Comparison of ENCODE assay signal across 9 cellular contexts in the genomic region with DNA sequence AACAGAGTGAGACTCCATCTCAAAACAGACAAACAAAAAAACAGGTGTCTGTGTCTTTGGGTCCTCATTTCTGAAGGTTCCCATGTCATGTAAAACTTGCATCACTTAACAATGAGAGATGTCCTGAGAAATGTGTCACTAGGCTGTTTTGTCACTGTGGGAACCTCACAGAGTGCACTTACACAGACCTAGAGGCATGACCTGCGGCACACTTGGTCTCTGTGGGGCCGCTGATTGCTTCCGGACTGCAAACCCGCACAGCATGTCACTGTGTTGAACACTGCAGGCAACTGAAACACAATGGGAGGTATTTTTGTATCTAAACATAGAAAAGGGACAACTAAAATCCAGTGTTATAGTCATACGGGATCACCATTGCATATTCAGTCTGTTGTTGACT. TPM values are rescaled to one million over a fixed set of nuclear protein-coding genes. Genes with fewer than 3 reads are reported as not detected.
DNase-seq lines count a peak whose midpoint lies in the region; ATAC-seq lines count a peak whose summit lies in the region.
"Had no signal": no experiment of that assay in that cellular context is flagged by ENCODE, and none has a peak within 500 bp of the region (broad histone marks: within the 10 kb centered on the region; RNA-seq: fewer than 3 reads in every experiment).

No MANE protein-coding gene starts in this region.

- H3K27ac ChIP-seq in trophoblast cell (ENCODE audit: low read depth, low read length) (no peak overlapping the region), mesendoderm (ENCODE audit: low read depth, low read length) (no peak overlapping the region)

- H3K36me3 ChIP-seq in trophoblast cell (ENCODE audit: control insufficient read depth in 1 of 2, insufficient read depth in 2 of 2, low read length in 2 of 2) (peaks cover 4 to 9% of the 10 kb centered on the region in 2 experiments), mesendoderm (ENCODE audit: control insufficient read depth, insufficient read depth, low read length) (no peaks in the 10 kb centered on the region)
- H3K36me3 ChIP-seq: BE2C had no signal

- no peaks in the 10 kb centered on the region for H3K9me3 Mint-ChIP-seq in activated CD4-positive, alpha-beta T cell treated with anti-CD3 and anti-CD28 coated beads, Interleukin-2, amount 10 ng/mL, durations not matched to agents 7 days and 5 days
- no peaks in the 10 kb centered on the region for H3K9me3 Mint-ChIP-seq in T-helper 2 cell treated with Interferon-gamma antibody and Interleukin-4, amounts not matched to agents 5 μg/mL and 100 μg/mL, for 36 hours

- no peak overlapping the region for H3K4ac ChIP-seq in trophoblast cell (ENCODE audit: low read depth, low read length)
- no peak overlapping the region for H3K4ac ChIP-seq in mesendoderm (ENCODE audit: low read depth, low read length)

- DNase-seq in activated CD4-positive, alpha-beta T cell treated with anti-CD3 and anti-CD28 coated beads, Interleukin-2, amount 10 ng/mL, durations not matched to agents 7 days and 5 days = no peak
- no peak for DNase-seq in activated CD4-positive, alpha-beta T cell treated with anti-CD3 and anti-CD28 coated beads, Interleukin-2, amount 50 U/mL, for 48 hours
- no peak for DNase-seq in T-helper 2 cell treated with Interferon-gamma antibody and Interleukin-4, amounts not matched to agents 5 μg/mL and 100 μg/mL, for 36 hours (ENCODE audit: low spot score)
- peak; percentile 86 to 88 for DNase-seq in trophoblast cell
- DNase-seq in activated CD4-positive, CD25-positive, alpha-beta regulatory T cell (lab: John Stamatoyannopoulos, UW) = no peak
- no peak for DNase-seq in mesendoderm

- H3K56ac ChIP-seq in mesendoderm (ENCODE audit: low read length) = no peak overlapping the region

- no peak overlapping the region for H4K8ac ChIP-seq in trophoblast cell (ENCODE audit: low read depth, low read length)
- no peak overlapping the region for H4K8ac ChIP-seq in mesendoderm (ENCODE audit: low read depth, low read length)

- no peak overlapping the region for H4K91ac ChIP-seq in trophoblast cell (ENCODE audit: low read depth, low read length)

- H3K4me3 ChIP-seq in trophoblast cell (ENCODE audit: low read depth, low read length) (no peak overlapping the region), mesendoderm (ENCODE audit: low read length) (no peak overlapping the region)

- H3K27me3 Mint-ChIP-seq in activated CD4-positive, alpha-beta T cell treated with anti-CD3 and anti-CD28 coated beads, Interleukin-2, amount 10 ng/mL, durations not matched to agents 7 days and 5 days = peaks cover 14% of the 10 kb centered on the region
- peaks cover 16% of the 10 kb centered on the region for H3K27me3 Mint-ChIP-seq in T-helper 2 cell treated with Interferon-gamma antibody and Interleukin-4, amounts not matched to agents 5 μg/mL and 100 μg/mL, for 36 hours (ENCODE audit: low read depth)

- H4K5ac ChIP-seq in mesendoderm (ENCODE audit: low read length) = no peak overlapping the region

- H3K27ac Mint-ChIP-seq in activated CD4-positive, alpha-beta T cell treated with anti-CD3 and anti-CD28 coated beads, Interleukin-2, amount 10 ng/mL, durations not matched to agents 7 days and 5 days = no peak overlapping the region
- no peak overlapping the region for H3K27ac Mint-ChIP-seq in T-helper 2 cell treated with Interferon-gamma antibody and Interleukin-4, amounts not matched to agents 5 μg/mL and 100 μg/mL, for 36 hours

- H3K4me2 ChIP-seq in trophoblast cell (ENCODE audit: low read length) (no peak overlapping the region), mesendoderm (ENCODE audit: low read length) (no peak overlapping the region)

- H3K4me1 ChIP-seq in trophoblast cell (ENCODE audit: control insufficient read depth in 1 of 2, insufficient read depth in 2 of 2, low read length in 2 of 2) = peaks cover 0 to 2% of the 10 kb centered on the region in 2 experiments
- no peaks in the 10 kb centered on the region for H3K4me1 ChIP-seq in mesendoderm (ENCODE audit: control insufficient read depth, low read depth, low read length)

- H3K23ac ChIP-seq in trophoblast cell (ENCODE audit: low read length) (no peak overlapping the region), mesendoderm (ENCODE audit: low read length) (no peak overlapping the region)

- H3K4me1 Mint-ChIP-seq in activated CD4-positive, alpha-beta T cell treated with anti-CD3 and anti-CD28 coated beads, Interleukin-2, amount 10 ng/mL, durations not matched to agents 7 days and 5 days = peaks cover 41% of the 10 kb centered on the region
- H3K4me1 Mint-ChIP-seq in T-helper 2 cell treated with Interferon-gamma antibody and Interleukin-4, amounts not matched to agents 5 μg/mL and 100 μg/mL, for 36 hours (ENCODE audit: low read depth) = peaks cover 35% of the 10 kb centered on the region

- H2AFZ ChIP-seq in trophoblast cell (ENCODE audit: insufficient read depth, low read length, poor library complexity) = no peak overlapping the region

- H3K79me2 ChIP-seq in trophoblast cell (ENCODE audit: control insufficient read depth, insufficient read depth, low read length, poor library complexity) (no peaks in the 10 kb centered on the region), mesendoderm (ENCODE audit: control insufficient read depth, insufficient read depth, low read length) (no peaks in the 10 kb centered on the region)

- H2BK120ac ChIP-seq in trophoblast cell (ENCODE audit: insufficient read depth, low read length, poor library complexity) = no peak overlapping the region
- no peak overlapping the region for H2BK120ac ChIP-seq in mesendoderm (ENCODE audit: low read depth, low read length)

- H3K9ac ChIP-seq in trophoblast cell (ENCODE audit: low read length) (no peak overlapping the region), mesendoderm (ENCODE audit: low read length) (no peak overlapping the region)

- H3K4me3 Mint-ChIP-seq in activated CD4-positive, alpha-beta T cell treated with anti-CD3 and anti-CD28 coated beads, Interleukin-2, amount 10 ng/mL, durations not matched to agents 7 days and 5 days = peak overlapping the region; percentile 71
- H3K4me3 Mint-ChIP-seq in T-helper 2 cell treated with Interferon-gamma antibody and Interleukin-4, amounts not matched to agents 5 μg/mL and 100 μg/mL, for 36 hours = peak overlapping the region; percentile 90

- WGBS in trophoblast cell (ENCODE audit: extremely low coverage, insufficient coverage, insufficient read length) = no CpG with 5 or more reads among the region's 5 CpGs
- WGBS in mesendoderm (ENCODE audit: extremely low coverage, insufficient coverage, low lambda C conversion rate) = no CpG with 5 or more reads among the region's 5 CpGs

- H2BK5ac ChIP-seq in trophoblast cell (ENCODE audit: low read depth, low read length, poor library complexity) (no peak overlapping the region), mesendoderm (ENCODE audit: low read length) (no peak overlapping the region)

- CTCF ChIA-PET in activated CD4-positive, alpha-beta T cell treated with anti-CD3 and anti-CD28 coated beads, Interleukin-2, amount 10 ng/mL, durations not matched to agents 7 days and 5 days (lab: Charles Lee) = no interaction called here

- POLR2A ChIA-PET in activated CD4-positive, alpha-beta T cell treated with anti-CD3 and anti-CD28 coated beads, Interleukin-2, amount 10 ng/mL, durations not matched to agents 7 days and 5 days (lab: Charles Lee) = no interaction called here

- H2AK5ac ChIP-seq in trophoblast cell (ENCODE audit: low read length) (no peak overlapping the region), mesendoderm (ENCODE audit: low read length) (no peak overlapping the region)

- H2BK15ac ChIP-seq in mesendoderm (replicated peaks; ENCODE audit: low read depth) = no peak overlapping the region

- no peak overlapping the region for H4K12ac ChIP-seq in trophoblast cell (ENCODE audit: low read depth, low read length)

- H3K79me1 ChIP-seq in trophoblast cell (ENCODE audit: low read length) (no peaks in the 10 kb centered on the region), mesendoderm (ENCODE audit: low read length) (no peaks in the 10 kb centered on the region)

- ATAC-seq in HG02798 (IDR thresholded peaks at IDR 0.05; ENCODE audit: poor library complexity, unreplicated experiment) (peak; percentile 54), GM21367 (IDR thresholded peaks at IDR 0.05; ENCODE audit: unreplicated experiment) (no peak)

- no peaks in the 10 kb centered on the region for H3K27me3 ChIP-seq in trophoblast cell (ENCODE audit: insufficient read depth, low read length)
- no peaks in the 10 kb centered on the region for H3K27me3 ChIP-seq in mesendoderm (ENCODE audit: insufficient read depth, low read length, poor library complexity)
- H3K27me3 ChIP-seq: BE2C had no signal

- no peak overlapping the region for H2BK12ac ChIP-seq in trophoblast cell (ENCODE audit: low read length)

- no peaks in the 10 kb centered on the region for H3K36me3 Mint-ChIP-seq in activated CD4-positive, alpha-beta T cell treated with anti-CD3 and anti-CD28 coated beads, Interleukin-2, amount 10 ng/mL, durations not matched to agents 7 days and 5 days (ENCODE audit: low read depth)
- H3K36me3 Mint-ChIP-seq in T-helper 2 cell treated with Interferon-gamma antibody and Interleukin-4, amounts not matched to agents 5 μg/mL and 100 μg/mL, for 36 hours (ENCODE audit: low read depth) = no peaks in the 10 kb centered on the region

- no peak overlapping the region for H3K18ac ChIP-seq in trophoblast cell (ENCODE audit: low read length)
- H3K18ac ChIP-seq in mesendoderm (ENCODE audit: low read length) = no peak overlapping the region

- H3K9me3 ChIP-seq in trophoblast cell (ENCODE audit: insufficient read depth, low read depth, low read length) = peaks cover 2% of the 10 kb centered on the region
- H3K9me3 ChIP-seq: BE2C had no signal

- H3K14ac ChIP-seq in trophoblast cell (ENCODE audit: low read length) = no peak overlapping the region

RNA-seq across cellular contexts. Expression of gene TMEM181, which starts 42.3 kb away (rescaled TPM):
- 10 to 100 TPM; 16.9 to 17.6 TPM for total RNA-seq in activated CD4-positive, alpha-beta T cell treated with anti-CD3 and anti-CD28 coated beads, Interleukin-2, amount 10 ng/mL, durations not matched to agents 7 days and 5 days
- 10.2 and 10.4 TPM in 2 replicates for polyA plus RNA-seq in trophoblast cell (2013)
- polyA plus RNA-seq in mesendoderm (2013, experiment 1 of 2) = 9.1 TPM
- 9.0 TPM for polyA plus RNA-seq in mesendoderm (2013, experiment 2 of 2)

Comparison
In these comparisons a context has a peak if more than half of its experiments do, and no peak if none do; other contexts are left out.
1. DNase-seq: peak in trophoblast cell (2 of 2); none in activated CD4-positive, alpha-beta T cell treated with anti-CD3 and anti-CD28 coated beads, Interleukin-2, amount 10 ng/mL, durations not matched to agents 7 days and 5 days (single experiment), activated CD4-positive, alpha-beta T cell treated with anti-CD3 and anti-CD28 coated beads, Interleukin-2, amount 50 U/mL, for 48 hours (0 of 2), T-helper 2 cell treated with Interferon-gamma antibody and Interleukin-4, amounts not matched to agents 5 μg/mL and 100 μg/mL, for 36 hours (single experiment), activated CD4-positive, CD25-positive, alpha-beta regulatory T cell (0 of 4) and mesendoderm (single experiment).